ENCODE assay signal across 8 cellular contexts in genomic region chr5:38922199-38922598, GRCh38.
A peak's percentile ranks its signal among the peaks of the same experiment; 100 is the strongest.
DNase-seq lines count a peak whose midpoint lies in the region; ATAC-seq, FAIRE-seq and TF ChIP-seq lines count a peak whose summit lies in the region.

No MANE protein-coding gene starts in this region.

- FAIRE-seq in RCC 7860 (lab: Jason Lieb, UNC), result peak; percentile 61

- intact Hi-C loops in CD14-positive monocyte (cut with micrococcal nuclease) (loop anchor here in 1 of 2 donors (10.0 kb wide), 1 partner anchor 477 kb away; no protein-coding TSS in a partner anchor), left ventricle myocardium superior (cut with micrococcal nuclease) (loop anchor here (10.0 kb wide), 1 partner anchor 87 kb away; no protein-coding TSS in a partner anchor)

- H3K9me3 Mint-ChIP-seq in CD14-positive monocyte, result peaks cover 0 to 5% (median 0%) of the 10 kb centered on the region in 7 donors
- no peaks in the 10 kb centered on the region for H3K9me3 Mint-ChIP-seq in activated naive CD8-positive, alpha-beta T cell treated with anti-CD3 and anti-CD28 coated beads for 36 hours

- H3K4me3 ChIP-seq in retinal pigment epithelial cell (ENCODE audit: low read length), result no peak overlapping the region

- no peak overlapping the region for H3K27ac Mint-ChIP-seq in CD14-positive monocyte
- no peak overlapping the region for H3K27ac Mint-ChIP-seq in activated naive CD8-positive, alpha-beta T cell treated with anti-CD3 and anti-CD28 coated beads for 36 hours

- no peak for DNase-seq in CD14-positive monocyte (ENCODE audit: low spot score)
- DNase-seq in HuH-7.5 (ENCODE audit: low spot score), result peak; percentile 68
- peak; percentile 42 for DNase-seq in RCC 7860 (ENCODE audit: low spot score)
- peak; percentile 32 for DNase-seq in activated naive CD8-positive, alpha-beta T cell treated with anti-CD3 and anti-CD28 coated beads for 36 hours
- DNase-seq in left ventricle myocardium superior, result peak; percentile 55
- DNase-seq in retinal pigment epithelial cell (ENCODE audit: low read depth), result no peak
- no peak for DNase-seq in DMS79 treated with DMSO at 0.1 percent for 48 hours (lab: John Stamatoyannopoulos, UW)

- TF ChIP-seq CTCF in CD14-positive monocyte (IDR thresholded peaks at IDR 0.05), result peak; percentile 80
- peak; percentile 95 for TF ChIP-seq CTCF in retinal pigment epithelial cell (conservative IDR thresholded peaks at IDR 0.05; ENCODE audit: low read depth, low read length)

- no peaks in the 10 kb centered on the region for H3K36me3 Mint-ChIP-seq in CD14-positive monocyte
- H3K36me3 Mint-ChIP-seq in activated naive CD8-positive, alpha-beta T cell treated with anti-CD3 and anti-CD28 coated beads for 36 hours, result no peaks in the 10 kb centered on the region

- ATAC-seq in GM18909 (IDR thresholded peaks at IDR 0.05; ENCODE audit: poor library complexity, unreplicated experiment) (peak; percentile 75), left ventricle myocardium superior (peak; percentile 31)

- H3K4me1 Mint-ChIP-seq in CD14-positive monocyte, result no peaks in the 10 kb centered on the region
- H3K4me1 Mint-ChIP-seq in activated naive CD8-positive, alpha-beta T cell treated with anti-CD3 and anti-CD28 coated beads for 36 hours, result no peaks in the 10 kb centered on the region

- peaks cover 16 to 43% (median 21%) of the 10 kb centered on the region in 3 donors for H3K27me3 Mint-ChIP-seq in CD14-positive monocyte (ENCODE audit: low read depth in 3 of 3)
- peaks cover 42% of the 10 kb centered on the region for H3K27me3 Mint-ChIP-seq in activated naive CD8-positive, alpha-beta T cell treated with anti-CD3 and anti-CD28 coated beads for 36 hours

- no peak overlapping the region for H3K4me3 Mint-ChIP-seq in CD14-positive monocyte
- no peak overlapping the region for H3K4me3 Mint-ChIP-seq in activated naive CD8-positive, alpha-beta T cell treated with anti-CD3 and anti-CD28 coated beads for 36 hours

Comparison
In these comparisons a context has a peak if more than half of its experiments do, and no peak if none do; other contexts are left out.
1. DNase-seq: peak in HuH-7.5 (single experiment), RCC 7860 (single experiment), activated naive CD8-positive, alpha-beta T cell treated with anti-CD3 and anti-CD28 coated beads for 36 hours (single experiment) and left ventricle myocardium superior (single experiment); none in CD14-positive monocyte (single experiment), retinal pigment epithelial cell (single experiment) and DMS79 treated with DMSO at 0.1 percent for 48 hours (single experiment).